ENCODE assay signal across 22 cellular contexts in the genomic region with DNA sequence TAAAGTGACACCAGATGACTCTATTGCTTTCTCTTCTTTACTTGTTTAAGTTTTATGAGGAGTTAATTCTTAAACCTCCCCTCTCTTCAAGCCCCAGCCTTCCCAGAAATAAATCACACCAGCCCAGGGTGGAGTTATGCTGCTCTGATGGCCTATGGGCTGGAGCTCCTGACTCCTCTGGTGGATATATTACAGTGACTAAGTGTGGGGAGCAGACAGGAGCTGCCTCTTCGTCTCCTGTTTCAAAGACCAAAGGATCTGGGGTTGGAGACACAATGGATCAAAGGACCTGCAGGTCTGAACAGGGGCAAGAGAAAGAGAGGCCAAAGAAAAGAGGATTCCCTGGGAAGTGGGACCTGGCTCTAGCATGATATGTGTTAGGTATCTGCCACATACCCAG.
A peak's percentile ranks its signal among the peaks of the same experiment; 100 is the strongest.
DNase-seq lines count a peak whose midpoint lies in the region; ATAC-seq, FAIRE-seq and TF ChIP-seq lines count a peak whose summit lies in the region.
"Had no signal": no experiment of that assay in that cellular context is flagged by ENCODE, and none has a peak within 500 bp of the region (broad histone marks: within the 10 kb centered on the region; RNA-seq: fewer than 3 reads in every experiment).

No MANE protein-coding gene starts in this region.

- CTCF ChIA-PET in SK-N-SH (lab: Yijun Ruan, JAX) = interaction anchor here (0.8 to 2.7 kb wide), 5 partner anchors 7 to 83 kb away, joined by 3 to 28 read pairs (median 3); no protein-coding TSS in a partner anchor

- WGBS in SK-N-SH (ENCODE audit: low lambda C conversion rate) = 81% methylated on average over 1 of the region's 1 CpG
- 31 to 49% methylated on average over 1 of the region's 1 CpG for WGBS in sigmoid colon, 2 donors
- WGBS in heart left ventricle, 4 donors = 41 to 56% (median 52%) methylated on average over 1 of the region's 1 CpG

- H3K9ac ChIP-seq in SK-N-SH (no peak overlapping the region), astrocyte (ENCODE audit: low read length) (no peak overlapping the region)

- no peaks in the 10 kb centered on the region for H3K27me3 ChIP-seq in SK-N-SH (ENCODE audit: insufficient read depth)
- no peaks in the 10 kb centered on the region for H3K27me3 ChIP-seq in astrocyte (ENCODE audit: insufficient read depth, low read length)
- H3K27me3 ChIP-seq in sigmoid colon = peaks cover 0 to 2% (median 2%) of the 10 kb centered on the region in 3 donors
- H3K27me3 ChIP-seq in heart left ventricle = peaks cover 0 to 16% (median 0%) of the 10 kb centered on the region in 9 donors

- H3K9me3 ChIP-seq in SK-N-SH (no peaks in the 10 kb centered on the region), astrocyte (ENCODE audit: insufficient read depth, low read depth, low read length) (no peaks in the 10 kb centered on the region), sigmoid colon (no peaks in the 10 kb centered on the region), heart left ventricle (no peaks in the 10 kb centered on the region)

- TF ChIP-seq POLR2A in sigmoid colon (IDR thresholded peaks at IDR 0.05) = no peak
- TF ChIP-seq POLR2A in heart left ventricle (IDR thresholded peaks at IDR 0.05) = no peak

- TF ChIP-seq EP300 in SK-N-SH (IDR thresholded peaks at IDR 0.05; ENCODE audit: borderline replicate concordance in 1 of 2, low read depth in 1 of 2, low read length in 1 of 2) = no peak
- TF ChIP-seq EP300 in sigmoid colon (IDR thresholded peaks at IDR 0.05) = no peak

- H3K27ac ChIP-seq in SK-N-SH (ENCODE audit: low read depth in 2 of 2, low read length in 1 of 2) (peak overlapping the region in 1 of 2 experiments; percentile 65; a peak in 2 of 4 replicates), astrocyte (ENCODE audit: low read depth, low read length) (no peak overlapping the region), sigmoid colon (no peak overlapping the region), heart left ventricle (no peak overlapping the region)
- H3K27ac ChIP-seq: 22Rv1, HL-60 had no signal

- ATAC-seq in SK-N-SH treated with all-trans-retinoic acid at 6 μM for 48 hours = peak; percentile 6; the same call in 1 of the 3 replicates
- no peak for ATAC-seq in heart left ventricle

- H3K4me1 Mint-ChIP-seq in astrocyte (ENCODE audit: low read depth, unreplicated experiment) (peaks cover 15% of the 10 kb centered on the region), nephron progenitor cell (peaks cover 53% of the 10 kb centered on the region)
- H3K4me1 Mint-ChIP-seq: CD4-positive, alpha-beta memory T cell; IgD-negative memory B cell had no signal

- DNase-seq in SK-N-SH (no peak), astrocyte (ENCODE audit: low read depth) (peak; percentile 49), nephron progenitor cell (peak; percentile 28), NCI-H524 treated with DMSO at 0.1 percent for 48 hours (lab: John Stamatoyannopoulos, UW) (no peak), sigmoid colon (no peak), heart left ventricle (no peak), GOT3 (lab: John Stamatoyannopoulos, UW) (no peak)
- DNase-seq: CD4-positive, alpha-beta memory T cell; DMS79; H9; Kasumi-1; NCI-H187; NCI-H226; NCI-H69; OCI-M1; RPMI8226; SIG-M5 had no signal

- POLR2A ChIA-PET in SK-N-SH (lab: Yijun Ruan, JAX) = no interaction called here

- no peak overlapping the region for H2AFZ ChIP-seq in SK-N-SH (ENCODE audit: low read depth)
- H2AFZ ChIP-seq in astrocyte (ENCODE audit: low read depth, low read length) = no peak overlapping the region

- no peak overlapping the region for H3K4me2 ChIP-seq in SK-N-SH
- no peak overlapping the region for H3K4me2 ChIP-seq in astrocyte (ENCODE audit: low read length)

- TF ChIP-seq RAD21 in SK-N-SH (IDR thresholded peaks at IDR 0.05; ENCODE audit: low read length) = no peak

- peaks cover 17 to 21% of the 10 kb centered on the region in 2 experiments for H3K4me1 ChIP-seq in SK-N-SH (ENCODE audit: control insufficient read depth in 1 of 2, insufficient read depth in 2 of 2, low read depth in 1 of 2, low read length in 1 of 2)
- H3K4me1 ChIP-seq in astrocyte (ENCODE audit: insufficient read depth, low read length) = peaks cover 15% of the 10 kb centered on the region
- no peaks in the 10 kb centered on the region for H3K4me1 ChIP-seq in sigmoid colon
- H3K4me1 ChIP-seq in heart left ventricle = peaks cover 0 to 3% (median 0%) of the 10 kb centered on the region in 12 donors

- H3F3A ChIP-seq in SK-N-SH (replicated peaks; ENCODE audit: insufficient read depth) = peaks cover 36% of the 10 kb centered on the region

- H3K9me3 Mint-ChIP-seq in astrocyte (ENCODE audit: unreplicated experiment) (peaks cover 8% of the 10 kb centered on the region), nephron progenitor cell (peaks cover 18% of the 10 kb centered on the region)
- H3K9me3 Mint-ChIP-seq: H9 had no signal

- H3K79me2 ChIP-seq in SK-N-SH (ENCODE audit: insufficient read depth) (no peaks in the 10 kb centered on the region), astrocyte (ENCODE audit: insufficient read depth, low read length) (no peaks in the 10 kb centered on the region)

- intact Hi-C loops in sigmoid colon (cut with DNase I) = no loop called here
- intact Hi-C loops in heart left ventricle (cut with DNase I) = loop anchor here in 4 of 10 donors (10.0 kb wide), 2 partner anchors 322 to 522 kb away; no protein-coding TSS in a partner anchor

- TF ChIP-seq CTCF in SK-N-SH (IDR thresholded peaks at IDR 0.05) (no peak), astrocyte (IDR thresholded peaks at IDR 0.05; ENCODE audit: insufficient read depth, low read depth, low read length) (no peak), nephron progenitor cell (IDR thresholded peaks at IDR 0.05) (no peak), sigmoid colon (IDR thresholded peaks at IDR 0.05) (no peak), heart left ventricle (IDR thresholded peaks at IDR 0.05) (no peak)

- H3K4me3 ChIP-seq in SK-N-SH (ENCODE audit: low read depth in 2 of 2, low read length in 1 of 2) (no peak overlapping the region), astrocyte (ENCODE audit: insufficient read depth, low read depth, low read length) (no peak overlapping the region), sigmoid colon (no peak overlapping the region), heart left ventricle (no peak overlapping the region)

- H3K9me2 ChIP-seq in SK-N-SH = no peaks in the 10 kb centered on the region

- H3K27me3 Mint-ChIP-seq in astrocyte (ENCODE audit: low read depth, unreplicated experiment) = peaks cover 8% of the 10 kb centered on the region
- peaks cover 7% of the 10 kb centered on the region for H3K27me3 Mint-ChIP-seq in nephron progenitor cell (ENCODE audit: low read depth, poor library complexity)

- FAIRE-seq in astrocyte (lab: Jason Lieb, UNC) = no peak
- FAIRE-seq: HTR-8/SVneo had no signal

- no peaks in the 10 kb centered on the region for H3K36me3 ChIP-seq in SK-N-SH (replicated peaks in 1 of 2; ENCODE audit: control insufficient read depth in 1 of 2, insufficient read depth in 2 of 2, low read length in 1 of 2)
- no peaks in the 10 kb centered on the region for H3K36me3 ChIP-seq in astrocyte (ENCODE audit: insufficient read depth, low read length)
- no peaks in the 10 kb centered on the region for H3K36me3 ChIP-seq in sigmoid colon
- H3K36me3 ChIP-seq in heart left ventricle = no peaks in the 10 kb centered on the region

- no peak overlapping the region for H3K4me3 Mint-ChIP-seq in astrocyte (ENCODE audit: unreplicated experiment)
- peak overlapping the region; percentile 35 for H3K4me3 Mint-ChIP-seq in nephron progenitor cell
- H3K4me3 Mint-ChIP-seq: CD4-positive, alpha-beta memory T cell; H9; IgD-negative memory B cell had no signal

- H3K27ac Mint-ChIP-seq in astrocyte (ENCODE audit: unreplicated experiment) (no peak overlapping the region), nephron progenitor cell (peak overlapping the region; percentile 92)
- H3K27ac Mint-ChIP-seq: CD4-positive, alpha-beta memory T cell; H9; IgD-negative memory B cell had no signal

- H4K20me1 ChIP-seq in SK-N-SH (ENCODE audit: insufficient read depth) (no peaks in the 10 kb centered on the region), astrocyte (ENCODE audit: insufficient read depth, low read length) (no peaks in the 10 kb centered on the region)

- no peaks in the 10 kb centered on the region for H3K36me3 Mint-ChIP-seq in astrocyte (ENCODE audit: low read depth, unreplicated experiment)
- peaks cover 11% of the 10 kb centered on the region for H3K36me3 Mint-ChIP-seq in nephron progenitor cell (ENCODE audit: low read depth)
- H3K36me3 Mint-ChIP-seq: CD4-positive, alpha-beta memory T cell; IgD-negative memory B cell had no signal

TF ChIP-seq in SK-N-SH treated with all-trans-retinoic acid at 6 μM for 48 hours, 23 proteins besides CTCF, POLR2A, EP300 and RAD21:
- no peak for TF ChIP-seq GLIS3 (CRISPR knock-in tag; IDR thresholded peaks at IDR 0.05)
- TF ChIP-seq PPARA (CRISPR knock-in tag; IDR thresholded peaks at IDR 0.05; ENCODE audit: borderline replicate concordance) = no peak
- no peak for TF ChIP-seq ISL1 (CRISPR knock-in tag; IDR thresholded peaks at IDR 0.05)
- no peak for TF ChIP-seq ESRRG (CRISPR knock-in tag; IDR thresholded peaks at IDR 0.05)

TF ChIP-seq in SK-N-SH, 30 proteins besides CTCF, POLR2A, EP300 and RAD21 (continues in another document):
- TF ChIP-seq SMC3 (IDR thresholded peaks at IDR 0.05; ENCODE audit: low read depth, low read length) = no peak
- TF ChIP-seq, protein P1, sequence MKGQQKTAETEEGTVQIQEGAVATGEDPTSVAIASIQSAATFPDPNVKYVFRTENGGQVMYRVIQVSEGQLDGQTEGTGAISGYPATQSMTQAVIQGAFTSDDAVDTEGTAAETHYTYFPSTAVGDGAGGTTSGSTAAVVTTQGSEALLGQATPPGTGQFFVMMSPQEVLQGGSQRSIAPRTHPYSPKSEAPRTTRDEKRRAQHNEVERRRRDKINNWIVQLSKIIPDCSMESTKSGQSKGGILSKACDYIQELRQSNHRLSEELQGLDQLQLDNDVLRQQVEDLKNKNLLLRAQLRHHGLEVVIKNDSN (IDR thresholded peaks at IDR 0.05; ENCODE audit: borderline replicate concordance, low read depth) = no peak
- TF ChIP-seq GABPA (IDR thresholded peaks at IDR 0.05; ENCODE audit: low read depth) = no peak
- no peak for TF ChIP-seq RXRA (IDR thresholded peaks at IDR 0.05; ENCODE audit: borderline replicate concordance, low read depth)
- TF ChIP-seq MXI1 (IDR thresholded peaks at IDR 0.05; ENCODE audit: low read depth, low read length) = no peak
- TF ChIP-seq, protein P2, sequence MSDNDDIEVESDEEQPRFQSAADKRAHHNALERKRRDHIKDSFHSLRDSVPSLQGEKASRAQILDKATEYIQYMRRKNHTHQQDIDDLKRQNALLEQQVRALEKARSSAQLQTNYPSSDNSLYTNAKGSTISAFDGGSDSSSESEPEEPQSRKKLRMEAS (IDR thresholded peaks at IDR 0.05; ENCODE audit: low read depth) = no peak
- TF ChIP-seq RFX5 (IDR thresholded peaks at IDR 0.05; ENCODE audit: low read length) = no peak
- no peak for TF ChIP-seq TCF12 (IDR thresholded peaks at IDR 0.05)

Comparison
In these comparisons a context has a peak if more than half of its experiments do, and no peak if none do; other contexts are left out.
1. DNase-seq: peak in astrocyte (single experiment) and nephron progenitor cell (single experiment); none in SK-N-SH (single experiment), NCI-H524 treated with DMSO at 0.1 percent for 48 hours (single experiment), sigmoid colon (single experiment), heart left ventricle (0 of 5) and GOT3 (single experiment).